18 cellular contexts compared by ENCODE assay signal in genomic region chr1:214547747-214548146, GRCh38. TPM values are rescaled to one million over a fixed set of nuclear protein-coding genes. Genes with fewer than 3 reads are reported as not detected.
DNase-seq lines count a peak whose midpoint lies in the region; ATAC-seq, FAIRE-seq and TF ChIP-seq lines count a peak whose summit lies in the region.
"Had no signal": no experiment of that assay in that cellular context is flagged by ENCODE, and none has a peak within 500 bp of the region (broad histone marks: within the 10 kb centered on the region; RNA-seq: fewer than 3 reads in every experiment).

No MANE protein-coding gene starts in this region.

- FAIRE-seq in keratinocyte (lab: Jason Lieb, UNC) = no peak
- FAIRE-seq: H54, small intestine had no signal

- no peak overlapping the region for H3K4me3 Mint-ChIP-seq in activated CD8-positive, alpha-beta T cell treated with anti-CD3 and anti-CD28 coated beads, Interleukin-2, amount 10 ng/mL, durations not matched to agents 7 days and 5 days
- no peak overlapping the region for H3K4me3 Mint-ChIP-seq in activated T-cell treated with anti-CD3 and anti-CD28 coated beads, Interleukin-2, amount 50 U/mL, for 72 hours
- H3K4me3 Mint-ChIP-seq: CD14-positive monocyte; stimulated activated naive B cell treated with anti-CD40 and anti-IgM and Interleukin-4, amounts not matched to agents 10 μg/mL and 1 μg/mL and 100 μg/mL, for 72 hours had no signal

- H3K4me2 ChIP-seq in IMR-90 (ENCODE audit: low read depth, low read length) (peak overlapping the region; percentile 52), keratinocyte (ENCODE audit: control insufficient read depth, extremely low read depth, insufficient read depth, low read depth, low read length) (peak overlapping the region; percentile 93)

- H2AFZ ChIP-seq in IMR-90 (replicated peaks; ENCODE audit: low read length, poor library complexity) = no peak overlapping the region
- H2AFZ ChIP-seq in keratinocyte (ENCODE audit: control insufficient read depth, low read length) = no peak overlapping the region

- H3K23ac ChIP-seq in IMR-90 (ENCODE audit: low read depth, low read length) = no peak overlapping the region

- peaks cover 74% of the 10 kb centered on the region for H4K20me1 ChIP-seq in IMR-90 (ENCODE audit: insufficient read depth, low read length)
- peaks cover 9% of the 10 kb centered on the region for H4K20me1 ChIP-seq in keratinocyte (ENCODE audit: control insufficient read depth, extremely low read depth, insufficient read depth, low read length)

- H3K9me3 ChIP-seq in IMR-90 (ENCODE audit: control insufficient read depth, insufficient read depth, low read length) = no peaks in the 10 kb centered on the region
- H3K9me3 ChIP-seq in body of pancreas = no peaks in the 10 kb centered on the region
- H3K9me3 ChIP-seq in keratinocyte (ENCODE audit: control insufficient read depth, low read depth, low read length) = no peaks in the 10 kb centered on the region
- no peaks in the 10 kb centered on the region for H3K9me3 ChIP-seq in subcutaneous abdominal adipose tissue (ENCODE audit: control insufficient read depth in 5 of 5, low read length in 5 of 5)

- no peak for TF ChIP-seq RAD21 in IMR-90 (IDR thresholded peaks at IDR 0.05; ENCODE audit: low read length)

- in situ Hi-C loops in IMR-90 (cut with MboI; ENCODE audit: low sequenced_read_pairs) = no loop called here

- H3K36me3 Mint-ChIP-seq in activated CD8-positive, alpha-beta T cell treated with anti-CD3 and anti-CD28 coated beads, Interleukin-2, amount 10 ng/mL, durations not matched to agents 7 days and 5 days (ENCODE audit: low read depth) = no peaks in the 10 kb centered on the region
- H3K36me3 Mint-ChIP-seq in activated T-cell treated with anti-CD3 and anti-CD28 coated beads, Interleukin-2, amount 50 U/mL, for 72 hours (ENCODE audit: insufficient read depth in 2 of 2) = peaks cover 0 to 2% of the 10 kb centered on the region in 2 donors
- H3K36me3 Mint-ChIP-seq: brain; stimulated activated naive B cell treated with anti-CD40 and anti-IgM and Interleukin-4, amounts not matched to agents 10 μg/mL and 1 μg/mL and 100 μg/mL, for 72 hours had no signal

- TF ChIP-seq POLR2A in IMR-90 (IDR thresholded peaks at IDR 0.05; ENCODE audit: low read depth, low read length) (no peak), body of pancreas (IDR thresholded peaks at IDR 0.05) (no peak)

- H3K27me3 ChIP-seq in IMR-90 (ENCODE audit: control insufficient read depth, insufficient read depth, low read length) (no peaks in the 10 kb centered on the region), body of pancreas (no peaks in the 10 kb centered on the region), keratinocyte (ENCODE audit: control insufficient read depth, extremely low read depth, insufficient read depth, low read length) (no peaks in the 10 kb centered on the region), subcutaneous abdominal adipose tissue (ENCODE audit: control insufficient read depth in 5 of 5, insufficient read depth in 4 of 5, low read length in 5 of 5) (no peaks in the 10 kb centered on the region)

- H3K4me1 ChIP-seq in IMR-90 (ENCODE audit: control insufficient read depth, insufficient read depth, low read length) = peaks cover 5% of the 10 kb centered on the region
- peaks cover 49% of the 10 kb centered on the region for H3K4me1 ChIP-seq in body of pancreas
- H3K4me1 ChIP-seq in keratinocyte (ENCODE audit: control insufficient read depth, extremely low read depth, insufficient read depth, low read length) = peaks cover 49% of the 10 kb centered on the region
- peaks cover 11 to 68% (median 42%) of the 10 kb centered on the region in 5 donors for H3K4me1 ChIP-seq in subcutaneous abdominal adipose tissue (ENCODE audit: control insufficient read depth in 5 of 5, insufficient read depth in 5 of 5, low read length in 5 of 5)

- H2BK5ac ChIP-seq in IMR-90 (ENCODE audit: low read depth, low read length, poor library complexity, severe bottlenecking) = no peak overlapping the region

- no peak overlapping the region for H2BK20ac ChIP-seq in IMR-90 (ENCODE audit: low read depth, low read length)

- DNase-seq in IMR-90 = no peak
- DNase-seq in body of pancreas = no peak
- no peak for DNase-seq in keratinocyte (ENCODE audit: low read depth, low spot score)
- DNase-seq in activated CD8-positive, alpha-beta T cell treated with anti-CD3 and anti-CD28 coated beads, Interleukin-2, amount 10 ng/mL, durations not matched to agents 7 days and 5 days = no peak
- no peak for DNase-seq in activated T-cell treated with anti-CD3 and anti-CD28 coated beads, Interleukin-2, amount 50 U/mL, for 72 hours
- DNase-seq in T1000 (lab: John Stamatoyannopoulos, UW) = no peak
- DNase-seq: activated naive CD4-positive, alpha-beta T cell; NCI-H1436; NCI-H446 treated with DMSO at 0.1 percent for 48 hours; nucleus accumbens; OCI-M1; small intestine; stimulated activated naive B cell treated with anti-CD40 and anti-IgM and Interleukin-4, amounts not matched to agents 10 μg/mL and 1 μg/mL and 100 μg/mL, for 72 hours; SW 1271 had no signal

- dilution Hi-C loops in IMR-90 (cut with HindIII; ENCODE audit: low sequenced_read_pairs, unreplicated experiment) (no loop called here), keratinocyte (cut with MboI; ENCODE audit: extremely low pct_ligation_motif_present, low sequenced_read_pairs) (no loop called here)

- no peak overlapping the region for H4K91ac ChIP-seq in IMR-90 (ENCODE audit: insufficient read depth, low read depth, low read length)

- H2BK120ac ChIP-seq in IMR-90 (ENCODE audit: low read depth, low read length) = no peak overlapping the region

- H3K79me2 ChIP-seq in keratinocyte (ENCODE audit: control insufficient read depth, insufficient read depth, low read length) = peaks cover 87% of the 10 kb centered on the region

- H4K5ac ChIP-seq in IMR-90 (ENCODE audit: low read depth, low read length) = no peak overlapping the region

- H3K56ac ChIP-seq in IMR-90 (ENCODE audit: extremely low read depth, insufficient read depth, low read length) = no peak overlapping the region

- intact Hi-C loops in IMR-90 (cut with micrococcal nuclease) (no loop called here), body of pancreas (cut with DNase I) (no loop called here)

- H3K27ac ChIP-seq in IMR-90 (ENCODE audit: insufficient read depth, low read length) (no peak overlapping the region), body of pancreas (peak overlapping the region in 3 of 4 donors; percentile 19 to 65 (median 35)), keratinocyte (ENCODE audit: control insufficient read depth, insufficient read depth, low read length) (peak overlapping the region; percentile 96), subcutaneous abdominal adipose tissue (ENCODE audit: low read depth, low read length) (peak overlapping the region; percentile 99)

- H2AK5ac ChIP-seq in IMR-90 (ENCODE audit: low read depth, low read length) = no peak overlapping the region

- BruUV-seq in IMR-90 (replicated peaks; lab: Mats Ljungman, UMichigan) = no TSS peak

- H3K4me1 Mint-ChIP-seq in activated CD8-positive, alpha-beta T cell treated with anti-CD3 and anti-CD28 coated beads, Interleukin-2, amount 10 ng/mL, durations not matched to agents 7 days and 5 days (ENCODE audit: low read depth) = peaks cover 24% of the 10 kb centered on the region
- H3K4me1 Mint-ChIP-seq in activated T-cell treated with anti-CD3 and anti-CD28 coated beads, Interleukin-2, amount 50 U/mL, for 72 hours (ENCODE audit: low read depth) = peaks cover 7% of the 10 kb centered on the region

- peaks cover 0 to 68% of the 10 kb centered on the region in 2 experiments; a peak in 3 of 4 replicates for H3K79me1 ChIP-seq in IMR-90 (ENCODE audit: low read depth in 1 of 2, low read length in 2 of 2)

- H3K9me1 ChIP-seq in IMR-90 (ENCODE audit: insufficient read depth, low read length) (peaks cover 11% of the 10 kb centered on the region), keratinocyte (ENCODE audit: control insufficient read depth, extremely low read depth, insufficient read depth, low read length) (peaks cover 4% of the 10 kb centered on the region)

- H3K27me3 Mint-ChIP-seq in activated CD8-positive, alpha-beta T cell treated with anti-CD3 and anti-CD28 coated beads, Interleukin-2, amount 10 ng/mL, durations not matched to agents 7 days and 5 days (ENCODE audit: low read depth) = peaks cover 63% of the 10 kb centered on the region
- peaks cover 57% of the 10 kb centered on the region for H3K27me3 Mint-ChIP-seq in activated T-cell treated with anti-CD3 and anti-CD28 coated beads, Interleukin-2, amount 50 U/mL, for 72 hours (ENCODE audit: low read depth)

- no peak overlapping the region for H2AK9ac ChIP-seq in IMR-90 (replicated peaks; ENCODE audit: low read depth, low read length, poor library complexity)

- no peak overlapping the region for H3K4me3 ChIP-seq in IMR-90 (ENCODE audit: insufficient read depth, low read depth, low read length)
- no peak overlapping the region for H3K4me3 ChIP-seq in body of pancreas
- H3K4me3 ChIP-seq in keratinocyte (ENCODE audit: control insufficient read depth in 2 of 3, extremely low read depth in 1 of 3, insufficient read depth in 2 of 3, low read depth in 1 of 3, low read length in 3 of 3) = peak overlapping the region; percentile 71 to 99 (median 97)
- peak overlapping the region in 1 of 5 donors; percentile 29 for H3K4me3 ChIP-seq in subcutaneous abdominal adipose tissue (ENCODE audit: low read depth in 1 of 5, low read length in 5 of 5)

- H2BK15ac ChIP-seq in IMR-90 (ENCODE audit: low read depth, low read length) = no peak overlapping the region

- no peak overlapping the region; the same call in 1 of the 2 replicates for H3K18ac ChIP-seq in IMR-90 (ENCODE audit: low read depth, low read length)

- H3K36me3 ChIP-seq in IMR-90 (ENCODE audit: control insufficient read depth, insufficient read depth, low read length) (peaks cover 5% of the 10 kb centered on the region), body of pancreas (replicated peaks in 1 of 2; ENCODE audit: insufficient read depth in 1 of 2, low read depth in 2 of 2) (no peaks in the 10 kb centered on the region), keratinocyte (ENCODE audit: control insufficient read depth in 2 of 2, extremely low read depth in 1 of 2, insufficient read depth in 2 of 2, low read length in 2 of 2) (peaks cover 11 to 16% of the 10 kb centered on the region in 2 experiments), subcutaneous abdominal adipose tissue (ENCODE audit: control insufficient read depth in 5 of 5, insufficient read depth in 5 of 5, low read length in 5 of 5) (no peaks in the 10 kb centered on the region)

- H3K9me3 Mint-ChIP-seq in activated CD8-positive, alpha-beta T cell treated with anti-CD3 and anti-CD28 coated beads, Interleukin-2, amount 10 ng/mL, durations not matched to agents 7 days and 5 days (ENCODE audit: insufficient read depth) = no peaks in the 10 kb centered on the region
- no peaks in the 10 kb centered on the region for H3K9me3 Mint-ChIP-seq in activated T-cell treated with anti-CD3 and anti-CD28 coated beads, Interleukin-2, amount 50 U/mL, for 72 hours
- H3K9me3 Mint-ChIP-seq: stimulated activated naive B cell treated with anti-CD40 and anti-IgM and Interleukin-4, amounts not matched to agents 10 μg/mL and 1 μg/mL and 100 μg/mL, for 72 hours had no signal

- H4K8ac ChIP-seq in IMR-90 (ENCODE audit: low read depth in 2 of 2, low read length in 2 of 2) = no peak overlapping the region

- H3K9ac ChIP-seq in IMR-90 (ENCODE audit: low read depth, low read length) = no peak overlapping the region
- peak overlapping the region; percentile 99 for H3K9ac ChIP-seq in keratinocyte (ENCODE audit: control insufficient read depth, extremely low read depth, insufficient read depth, low read length)
- peak overlapping the region in 2 of 5 donors; percentile 5 to 35 for H3K9ac ChIP-seq in subcutaneous abdominal adipose tissue (ENCODE audit: low read length in 5 of 5)

- no peak overlapping the region for H3K4ac ChIP-seq in IMR-90 (ENCODE audit: low read depth, low read length)

- no peak overlapping the region for H3K27ac Mint-ChIP-seq in activated CD8-positive, alpha-beta T cell treated with anti-CD3 and anti-CD28 coated beads, Interleukin-2, amount 10 ng/mL, durations not matched to agents 7 days and 5 days
- no peak overlapping the region for H3K27ac Mint-ChIP-seq in activated T-cell treated with anti-CD3 and anti-CD28 coated beads, Interleukin-2, amount 50 U/mL, for 72 hours
- H3K27ac Mint-ChIP-seq: brain; CD14-positive monocyte; stimulated activated naive B cell treated with anti-CD40 and anti-IgM and Interleukin-4, amounts not matched to agents 10 μg/mL and 1 μg/mL and 100 μg/mL, for 72 hours had no signal

- no peak for TF ChIP-seq CTCF in IMR-90 (conservative IDR thresholded peaks at IDR 0.05; ENCODE audit: low read depth, low read length)
- no peak for TF ChIP-seq CTCF in body of pancreas (IDR thresholded peaks at IDR 0.05)
- no peak for TF ChIP-seq CTCF in keratinocyte (optimal IDR thresholded peaks at IDR 0.05 in 1 of 3, IDR thresholded peaks at IDR 0.05 in 1 of 3, conservative IDR thresholded peaks at IDR 0.05 in 1 of 3; ENCODE audit: extremely low read depth in 1 of 3, insufficient read depth in 2 of 3, low read length in 3 of 3)

- no peak overlapping the region for H3K14ac ChIP-seq in IMR-90 (replicated peaks; ENCODE audit: low read depth, low read length)

- POLR2A ChIA-PET in IMR-90 (lab: Charles Lee; ENCODE audit: unreplicated experiment) = interaction anchor here (0.5 kb wide), 1 partner anchor 37 kb away, joined by 3 read pairs; no protein-coding TSS in a partner anchor
- POLR2A ChIA-PET in activated CD8-positive, alpha-beta T cell treated with anti-CD3 and anti-CD28 coated beads, Interleukin-2, amount 10 ng/mL, durations not matched to agents 7 days and 5 days (lab: Charles Lee) = interaction anchor here (0.7 kb wide), 1 partner anchor 267 kb away, joined by 5 read pairs; no protein-coding TSS in a partner anchor

- ATAC-seq in IMR-90 (ENCODE audit: low read depth) = no peak
- no peak for ATAC-seq in body of pancreas
- ATAC-seq in activated CD8-positive, alpha-beta T cell treated with anti-CD3 and anti-CD28 coated beads, Interleukin-2, amount 10 ng/mL, durations not matched to agents 7 days and 5 days = no peak
- ATAC-seq in activated T-cell treated with anti-CD3 and anti-CD28 coated beads, Interleukin-2, amount 50 U/mL, for 72 hours (replicated peaks in 1 of 2) = no peak
- ATAC-seq: stimulated activated naive B cell treated with anti-CD40 and anti-IgM and Interleukin-4, amounts not matched to agents 10 μg/mL and 1 μg/mL and 100 μg/mL, for 72 hours had no signal

- CTCF ChIA-PET in IMR-90 (lab: Yijun Ruan, JAX) = interaction anchor here (0.6 to 1.3 kb wide), 4 partner anchors 12 to 37 kb away, joined by 3 read pairs; no protein-coding TSS in a partner anchor
- CTCF ChIA-PET in activated CD8-positive, alpha-beta T cell treated with anti-CD3 and anti-CD28 coated beads, Interleukin-2, amount 10 ng/mL, durations not matched to agents 7 days and 5 days (lab: Charles Lee) = no interaction called here

RNA-seq across cellular contexts. Expression of gene PTPN14, which starts 3.7 kb away (rescaled TPM):
- total RNA-seq in IMR-90 (2012; rRNA removed) (31.7 and 42.8 TPM in 2 replicates), body of pancreas (10 to 100 TPM; 10.5 to 18.7 TPM)
- polyA plus RNA-seq in IMR-90 (2012; rRNA removed) (21.5 and 21.8 TPM in 2 replicates), keratinocyte (28.0 to 59.9 TPM (median 29.9 TPM) in 3 replicates)
- polyA plus RNA-seq in IMR-90 (2012; cell fraction: cytosol; rRNA removed) = 7.4 and 16.9 TPM in 2 replicates
- polyA plus RNA-seq in IMR-90 (2012; cell fraction: nucleus; rRNA removed; ENCODE audit: low replicate concordance) = 21.6 and 26.1 TPM in 2 replicates
- polyA plus RNA-seq in keratinocyte (2011; ENCODE audit: low read depth) = 16.1 TPM
- polyA plus RNA-seq in keratinocyte (2011; cell fraction: cytosol; rRNA removed) = 22.9 and 31.8 TPM in 2 replicates
- polyA plus RNA-seq in keratinocyte (2011; cell fraction: nucleus; rRNA removed) = 67.8 and 76.2 TPM in 2 replicates
- polyA plus RNA-seq in keratinocyte (2012; ENCODE audit: low replicate concordance) = 23.6 and 44.7 TPM in 2 replicates
- 115 to 156 TPM (median 131 TPM) in 3 replicates for polyA minus RNA-seq in keratinocyte
- 92.3 TPM for polyA minus RNA-seq in keratinocyte (2011; cell fraction: cytosol; rRNA and poly(A)+ RNA removed)
- polyA minus RNA-seq in keratinocyte (2011; cell fraction: nucleus; rRNA and poly(A)+ RNA removed) = 167 and 251 TPM in 2 replicates
- total RNA-seq in activated CD8-positive, alpha-beta T cell treated with anti-CD3 and anti-CD28 coated beads, Interleukin-2, amount 10 ng/mL, durations not matched to agents 7 days and 5 days = under 1 TPM; 0.13 to 0.21 TPM
- 10 to 100 TPM; 13.5 to 23.5 TPM for total RNA-seq in activated T-cell treated with anti-CD3 and anti-CD28 coated beads, Interleukin-2, amount 50 U/mL, for 72 hours

RNA-seq across cellular contexts. Expression of gene CENPF, which starts 55.2 kb away (rescaled TPM):
- total RNA-seq in IMR-90 (2012; rRNA removed) (51.8 and 80.0 TPM in 2 replicates), body of pancreas (under 1 TPM in 1 of 2 donors, not detected in 1; under 0.01 TPM)
- polyA plus RNA-seq in IMR-90 (2012; rRNA removed) (17.4 and 20.9 TPM in 2 replicates), keratinocyte (1.4 to 14.4 TPM (median 13.7 TPM) in 3 replicates)
- polyA plus RNA-seq in IMR-90 (2012; cell fraction: cytosol; rRNA removed) = 1.3 and 2.8 TPM in 2 replicates
- polyA plus RNA-seq in IMR-90 (2012; cell fraction: nucleus; rRNA removed; ENCODE audit: low replicate concordance) = 1.9 and 10.4 TPM in 2 replicates
- polyA plus RNA-seq in keratinocyte (2011; ENCODE audit: low read depth) = 1.6 TPM
- polyA plus RNA-seq in keratinocyte (2011; cell fraction: cytosol; rRNA removed) = 2.3 and 3.1 TPM in 2 replicates
- polyA plus RNA-seq in keratinocyte (2011; cell fraction: nucleus; rRNA removed) = 6.1 and 8.8 TPM in 2 replicates
- polyA plus RNA-seq in keratinocyte (2012; ENCODE audit: low replicate concordance) = 0.62 and 18.4 TPM in 2 replicates
- 0.99 to 10.7 TPM (median 1.1 TPM) in 3 replicates for polyA minus RNA-seq in keratinocyte
- polyA minus RNA-seq in keratinocyte (2011; cell fraction: cytosol; rRNA and poly(A)+ RNA removed) = 1.7 TPM
- 2.4 and 5.7 TPM in 2 replicates for polyA minus RNA-seq in keratinocyte (2011; cell fraction: nucleus; rRNA and poly(A)+ RNA removed)
- 100 to 1,000 TPM; 176 to 180 TPM for total RNA-seq in activated CD8-positive, alpha-beta T cell treated with anti-CD3 and anti-CD28 coated beads, Interleukin-2, amount 10 ng/mL, durations not matched to agents 7 days and 5 days
- total RNA-seq in activated T-cell treated with anti-CD3 and anti-CD28 coated beads, Interleukin-2, amount 50 U/mL, for 72 hours = 10 to 100 TPM; 87.2 to 96.3 TPM

Comparison
In these comparisons a context has a peak if more than half of its experiments do, and no peak if none do; other contexts are left out.
1. H3K4me3 ChIP-seq: peak in keratinocyte (3 of 3); none in IMR-90 (single experiment) and body of pancreas (0 of 2).
2. RNA of gene PTPN14, which starts 3.7 kb away (total RNA-seq): 31.7 to 42.8 TPM in IMR-90, 13.5 to 23.5 TPM in activated T-cell treated with anti-CD3 and anti-CD28 coated beads, Interleukin-2, amount 50 U/mL, for 72 hours and 10.5 to 18.7 TPM in body of pancreas; 0.13 to 0.21 TPM in activated CD8-positive, alpha-beta T cell treated with anti-CD3 and anti-CD28 coated beads, Interleukin-2, amount 10 ng/mL, durations not matched to agents 7 days and 5 days; every median in the first group is over 4 times any median in the second.
3. RNA of gene CENPF, which starts 55.2 kb away (total RNA-seq): 176 to 180 TPM in activated CD8-positive, alpha-beta T cell treated with anti-CD3 and anti-CD28 coated beads, Interleukin-2, amount 10 ng/mL, durations not matched to agents 7 days and 5 days, 87.2 to 96.3 TPM in activated T-cell treated with anti-CD3 and anti-CD28 coated beads, Interleukin-2, amount 50 U/mL, for 72 hours and 51.8 to 80.0 TPM in IMR-90; under 0.01 TPM in body of pancreas; every median in the first group is over 10 times any median in the second.